1 cellular context compared by ENCODE assay signal in genomic region chr2:23404426-23404825, GRCh38.
TF ChIP-seq lines count a peak whose summit lies in the region.

No MANE protein-coding gene starts in this region.

TF ChIP-seq in HEK293, 187 proteins besides CTCF, POLR2A, EP300 and RAD21 (continued from another document and continues in another):
- TF ChIP-seq SP2 (tag by site-specific recombination; IDR thresholded peaks at IDR 0.05) (peak; percentile 18; the same call in 1 of the 2 replicates), ZNF112 (tag by site-specific recombination; IDR thresholded peaks at IDR 0.05) (no peak), ZNF146 (tag by site-specific recombination; IDR thresholded peaks at IDR 0.05) (0 out of 2 replicates have a peak, but pooled peaks have one; percentile 18), ZNF785 (tag by site-specific recombination; IDR thresholded peaks at IDR 0.05) (no peak), YY2 (tag by site-specific recombination; IDR thresholded peaks at IDR 0.05) (no peak), ZNF37A (tag by site-specific recombination; IDR thresholded peaks at IDR 0.05) (no peak), ZNF518A (tag by site-specific recombination; conservative IDR thresholded peaks at IDR 0.05; ENCODE audit: low read depth) (no peak; the same call in 1 of the 2 replicates), ZSCAN4 (tag by site-specific recombination; IDR thresholded peaks at IDR 0.05) (no peak), ZNF530 (tag by site-specific recombination; IDR thresholded peaks at IDR 0.05; ENCODE audit: low read depth) (no peak), ZNF629 (tag by site-specific recombination; IDR thresholded peaks at IDR 0.05) (peak; percentile 20; the same call in 1 of the 2 replicates), ZNF585B (tag by site-specific recombination; IDR thresholded peaks at IDR 0.05) (no peak), ZNF76 (tag by site-specific recombination; IDR thresholded peaks at IDR 0.05; ENCODE audit: borderline replicate concordance, low read depth) (no peak), ZNF549 (tag by site-specific recombination; IDR thresholded peaks at IDR 0.05) (no peak), ZSCAN16 (tag by site-specific recombination; IDR thresholded peaks at IDR 0.05) (no peak), RBAK (tag by site-specific recombination; IDR thresholded peaks at IDR 0.05) (no peak), ZNF501 (tag by site-specific recombination; IDR thresholded peaks at IDR 0.05) (no peak), ZNF529 (tag by site-specific recombination; IDR thresholded peaks at IDR 0.05; ENCODE audit: insufficient replicate concordance) (no peak), ZNF558 (tag by site-specific recombination; IDR thresholded peaks at IDR 0.05) (no peak), ZNF324 (tag by site-specific recombination; IDR thresholded peaks at IDR 0.05) (no peak), KLF1 (tag by site-specific recombination; IDR thresholded peaks at IDR 0.05) (no peak), ZNF513 (tag by site-specific recombination; IDR thresholded peaks at IDR 0.05) (no peak), ZNF660 (tag by site-specific recombination; IDR thresholded peaks at IDR 0.05) (0 out of 2 replicates have a peak, but pooled peaks have one; percentile 20), ZBTB44 (tag by site-specific recombination; IDR thresholded peaks at IDR 0.05) (peak; percentile 56; the same call in 1 of the 2 replicates), ZBTB20 (tag by site-specific recombination; IDR thresholded peaks at IDR 0.05) (peak; percentile 32; the same call in 1 of the 2 replicates), ZNF391 (tag by site-specific recombination; IDR thresholded peaks at IDR 0.05; ENCODE audit: borderline replicate concordance, low read depth) (no peak), TCF7L2 (IDR thresholded peaks at IDR 0.05; ENCODE audit: borderline replicate concordance, low read depth, low read length) (no peak), OSR2 (tag by site-specific recombination; IDR thresholded peaks at IDR 0.05) (peak; percentile 66), KLF9 (tag by site-specific recombination; IDR thresholded peaks at IDR 0.05; ENCODE audit: low read depth) (no peak), ZNF280C (tag by site-specific recombination; IDR thresholded peaks at IDR 0.05) (no peak), PRDM1 (tag by site-specific recombination; IDR thresholded peaks at IDR 0.05) (peak; percentile 48; the same call in 1 of the 2 replicates), FEZF1 (tag by site-specific recombination; IDR thresholded peaks at IDR 0.05) (no peak), PRDM6 (tag by site-specific recombination; IDR thresholded peaks at IDR 0.05) (no peak; the same call in 1 of the 2 replicates), ZNF394 (tag by site-specific recombination; IDR thresholded peaks at IDR 0.05; ENCODE audit: borderline replicate concordance) (no peak), ZNF311 (tag by site-specific recombination; IDR thresholded peaks at IDR 0.05; ENCODE audit: borderline replicate concordance) (no peak), ZBTB1 (tag by site-specific recombination; IDR thresholded peaks at IDR 0.05) (no peak), ZNF510 (tag by site-specific recombination; IDR thresholded peaks at IDR 0.05; ENCODE audit: insufficient replicate concordance) (no peak), ZNF202 (tag by site-specific recombination; IDR thresholded peaks at IDR 0.05; ENCODE audit: borderline replicate concordance) (no peak), BCL6B (tag by site-specific recombination; IDR thresholded peaks at IDR 0.05) (no peak), ZIC2 (tag by site-specific recombination; IDR thresholded peaks at IDR 0.05) (0 out of 2 replicates have a peak, but pooled peaks have one; percentile 11), ZBTB11 (tag by site-specific recombination; conservative IDR thresholded peaks at IDR 0.05; ENCODE audit: low read depth) (peak; percentile 80), ZNF639 (tag by site-specific recombination; IDR thresholded peaks at IDR 0.05) (no peak), ZNF132 (tag by site-specific recombination; IDR thresholded peaks at IDR 0.05; ENCODE audit: borderline replicate concordance) (no peak), GLIS2 (tag by site-specific recombination; IDR thresholded peaks at IDR 0.05) (no peak)
